Comparison of ENCODE assay signal across 11 cellular contexts in genomic region chr14:75831971-75832370, GRCh38.
DNase-seq lines count a peak whose midpoint lies in the region; ATAC-seq and TF ChIP-seq lines count a peak whose summit lies in the region.
"Had no signal": no experiment of that assay in that cellular context is flagged by ENCODE, and none has a peak within 500 bp of the region (broad histone marks: within the 10 kb centered on the region; RNA-seq: fewer than 3 reads in every experiment).

No MANE protein-coding gene starts in this region.

- DNase-seq in DMS53 (lab: John Stamatoyannopoulos, UW) (peak; percentile 93), NCI-H146 treated with DMSO at 0.1 percent for 48 hours (lab: John Stamatoyannopoulos, UW; ENCODE audit: unreplicated experiment) (peak; percentile 35), cardiac fibroblast (ENCODE audit: low read depth in 2 of 2) (peak; percentile 25 to 75), trophoblast cell (peak; percentile 26 to 27), RPMI8226 (no peak), NCI-H524 (lab: John Stamatoyannopoulos, UW) (no peak), HAP-1 (ENCODE audit: low spot score in 2 of 2) (no peak)
- DNase-seq: SW 1271 had no signal

- no peak for TF ChIP-seq CTCF in cardiac fibroblast (IDR thresholded peaks at IDR 0.05; ENCODE audit: low read depth, low read length)

- H3K9me3 ChIP-seq in trophoblast cell (ENCODE audit: insufficient read depth, low read depth, low read length) (no peaks in the 10 kb centered on the region), HAP-1 (no peaks in the 10 kb centered on the region)
- H3K9me3 ChIP-seq: left ventricle myocardium inferior had no signal

- no peak overlapping the region for H3K23ac ChIP-seq in trophoblast cell (ENCODE audit: low read length)

- H3K9ac ChIP-seq in trophoblast cell (ENCODE audit: low read length), result no peak overlapping the region

- H3K4me3 ChIP-seq in cardiac fibroblast (replicated peaks in 1 of 2; ENCODE audit: low read depth in 2 of 2, low read length in 2 of 2), result no peak overlapping the region
- H3K4me3 ChIP-seq in trophoblast cell (ENCODE audit: low read depth, low read length), result no peak overlapping the region
- no peak overlapping the region for H3K4me3 ChIP-seq in HAP-1
- H3K4me3 ChIP-seq: cardiac muscle cell, left ventricle myocardium inferior had no signal

- no peaks in the 10 kb centered on the region for H3K79me2 ChIP-seq in trophoblast cell (ENCODE audit: control insufficient read depth, insufficient read depth, low read length, poor library complexity)

- no peaks in the 10 kb centered on the region for H3K27me3 ChIP-seq in trophoblast cell (ENCODE audit: insufficient read depth, low read length)
- H3K27me3 ChIP-seq in HAP-1 (ENCODE audit: low read depth), result no peaks in the 10 kb centered on the region
- H3K27me3 ChIP-seq: cardiac muscle cell had no signal

- peaks cover 5% of the 10 kb centered on the region for H3K79me1 ChIP-seq in trophoblast cell (ENCODE audit: low read length)

- H2AFZ ChIP-seq in trophoblast cell (ENCODE audit: insufficient read depth, low read length, poor library complexity), result no peak overlapping the region

- in situ Hi-C loops in HAP-1 (cut with MboI; ENCODE audit: low sequenced_read_pairs), result no loop called here

- H4K8ac ChIP-seq in trophoblast cell (ENCODE audit: low read depth, low read length), result no peak overlapping the region

- no peak overlapping the region for H3K18ac ChIP-seq in trophoblast cell (ENCODE audit: low read length)

- H2BK12ac ChIP-seq in trophoblast cell (ENCODE audit: low read length), result peak overlapping the region; percentile 80

- no peak overlapping the region for H4K12ac ChIP-seq in trophoblast cell (ENCODE audit: low read depth, low read length)

- peak overlapping the region; percentile 46 for H3K4ac ChIP-seq in trophoblast cell (ENCODE audit: low read depth, low read length)

- no peak overlapping the region for H3K4me2 ChIP-seq in trophoblast cell (ENCODE audit: low read length)

- no CpG with 5 or more reads among the region's 2 CpGs for WGBS in trophoblast cell (ENCODE audit: extremely low coverage, insufficient coverage, insufficient read length)

- H2BK120ac ChIP-seq in trophoblast cell (ENCODE audit: insufficient read depth, low read length, poor library complexity), result peak overlapping the region; percentile 60

- peak overlapping the region; percentile 62 for H2AK5ac ChIP-seq in trophoblast cell (ENCODE audit: low read length)

- H3K14ac ChIP-seq in trophoblast cell (ENCODE audit: low read length), result peak overlapping the region; percentile 40

- peak overlapping the region; percentile 40 for H2BK5ac ChIP-seq in trophoblast cell (ENCODE audit: low read depth, low read length, poor library complexity)

- no peak for ATAC-seq in HG03159 (IDR thresholded peaks at IDR 0.05; ENCODE audit: unreplicated experiment)

- no peak overlapping the region for H3K27ac ChIP-seq in trophoblast cell (ENCODE audit: low read depth, low read length)

- H4K91ac ChIP-seq in trophoblast cell (ENCODE audit: low read depth, low read length), result no peak overlapping the region

- H3K4me1 ChIP-seq in trophoblast cell (ENCODE audit: control insufficient read depth in 1 of 2, insufficient read depth in 2 of 2, low read length in 2 of 2), result peaks cover 6 to 14% of the 10 kb centered on the region in 2 experiments
- H3K4me1 ChIP-seq in HAP-1, result no peaks in the 10 kb centered on the region

- H3K36me3 ChIP-seq in trophoblast cell (ENCODE audit: control insufficient read depth in 1 of 2, insufficient read depth in 2 of 2, low read length in 2 of 2) (peaks cover under 1 to 5% of the 10 kb centered on the region in 2 experiments), HAP-1 (replicated peaks) (no peaks in the 10 kb centered on the region)
- H3K36me3 ChIP-seq: cardiac muscle cell had no signal

Comparison
In these comparisons a context has a peak if more than half of its experiments do, and no peak if none do; other contexts are left out.
1. DNase-seq: peak in DMS53 (single experiment), NCI-H146 treated with DMSO at 0.1 percent for 48 hours (single experiment), cardiac fibroblast (2 of 2) and trophoblast cell (2 of 2); none in RPMI8226 (single experiment), NCI-H524 (0 of 2) and HAP-1 (0 of 2).